ENCODE assay signal across 9 cellular contexts in genomic region chr19:36116344-36116637, GRCh38. TPM values are rescaled to one million over a fixed set of nuclear protein-coding genes. Genes with fewer than 3 reads are reported as not detected.
A peak's percentile ranks its signal among the peaks of the same experiment; 100 is the strongest.
DNase-seq lines count a peak whose midpoint lies in the region; ATAC-seq and TF ChIP-seq lines count a peak whose summit lies in the region.
"Had no signal": no experiment of that assay in that cellular context is flagged by ENCODE, and none has a peak within 500 bp of the region (broad histone marks: within the 10 kb centered on the region; RNA-seq: fewer than 3 reads in every experiment).

No MANE protein-coding gene starts in this region.

- CTCF ChIA-PET in CD8-positive, alpha-beta memory T cell (lab: Charles Lee), result interaction anchor here (3.7 kb wide), 1 partner anchor 11 kb away, joined by 22 read pairs; no protein-coding TSS in a partner anchor

- no peaks in the 10 kb centered on the region for H3K27me3 ChIP-seq in CD8-positive, alpha-beta memory T cell (ENCODE audit: insufficient read depth, low read length, poor library complexity, severe bottlenecking)
- no peaks in the 10 kb centered on the region for H3K27me3 ChIP-seq in OCI-LY3 (ENCODE audit: low read depth, low read length)
- H3K27me3 ChIP-seq in endodermal cell (ENCODE audit: control insufficient read depth, insufficient read depth, low read length, poor library complexity, severe bottlenecking), result no peaks in the 10 kb centered on the region
- no peaks in the 10 kb centered on the region for H3K27me3 ChIP-seq in osteoblast (ENCODE audit: insufficient read depth, low read length)

- TF ChIP-seq CTCF in OCI-LY3 (IDR thresholded peaks at IDR 0.05; ENCODE audit: low read depth, low read length), result no peak
- no peak for TF ChIP-seq CTCF in endodermal cell (conservative IDR thresholded peaks at IDR 0.05)
- TF ChIP-seq CTCF in osteoblast (IDR thresholded peaks at IDR 0.05; ENCODE audit: extremely low read depth, low read depth, low read length), result no peak

- H3K4me1 ChIP-seq in CD8-positive, alpha-beta memory T cell (ENCODE audit: insufficient read depth, low read length), result peaks cover 29% of the 10 kb centered on the region
- H3K4me1 ChIP-seq in OCI-LY3 (ENCODE audit: low read length), result peaks cover 15% of the 10 kb centered on the region
- H3K4me1 ChIP-seq in endodermal cell (ENCODE audit: control insufficient read depth, insufficient read depth, low read length), result no peaks in the 10 kb centered on the region
- H3K4me1 ChIP-seq in osteoblast (ENCODE audit: insufficient read depth, low read length), result peaks cover 16% of the 10 kb centered on the region

- DNase-seq in CD8-positive, alpha-beta memory T cell, result no peak
- no peak for DNase-seq in endodermal cell
- no peak for DNase-seq in osteoblast (ENCODE audit: insufficient read length, low spot score, missing footprints)
- DNase-seq in NCI-H69 (lab: John Stamatoyannopoulos, UW), result no peak
- no peak for DNase-seq in SIG-M5 treated with dmso at 0.1 percent for 504 hours (lab: John Stamatoyannopoulos, UW; ENCODE audit: unreplicated experiment)
- no peak for DNase-seq in NCI-H226
- DNase-seq: amniotic stem cell had no signal

- no peaks in the 10 kb centered on the region for H3K9me3 ChIP-seq in CD8-positive, alpha-beta memory T cell (ENCODE audit: low read length)
- H3K9me3 ChIP-seq in OCI-LY3 (ENCODE audit: insufficient read depth, low read length) (no peaks in the 10 kb centered on the region), endodermal cell (ENCODE audit: control insufficient read depth, low read length) (no peaks in the 10 kb centered on the region), osteoblast (ENCODE audit: low read depth, low read length) (no peaks in the 10 kb centered on the region)

- peak overlapping the region; percentile 82 to 94 (median 90) for H3K4me3 Mint-ChIP-seq in CD8-positive, alpha-beta memory T cell
- H3K4me3 Mint-ChIP-seq in endodermal cell, result peak overlapping the region; percentile 94

- WGBS in endodermal cell (ENCODE audit: insufficient coverage in 1 of 2, insufficient read length in 1 of 2), 2 experiments, result 93 to 100% methylated on average over 1 of the region's 1 CpG

- H3K79me2 ChIP-seq in OCI-LY3 (ENCODE audit: low read length) (peaks cover 26% of the 10 kb centered on the region), osteoblast (ENCODE audit: insufficient read depth, low read length) (peaks cover 38% of the 10 kb centered on the region)

- POLR2A ChIA-PET in CD8-positive, alpha-beta memory T cell (lab: Charles Lee), result interaction anchor here (2.5 kb wide), 1 partner anchor 11 kb away, joined by 10 read pairs; no protein-coding TSS in a partner anchor

- H3K4me3 ChIP-seq in CD8-positive, alpha-beta memory T cell (ENCODE audit: low read length), result peak overlapping the region; percentile 99
- H3K4me3 ChIP-seq in OCI-LY3 (ENCODE audit: low read length) (peak overlapping the region; percentile 88), endodermal cell (ENCODE audit: low read length) (peak overlapping the region; percentile 97), osteoblast (ENCODE audit: insufficient read depth, low read length) (peak overlapping the region; percentile 97)

- H4K20me1 ChIP-seq in OCI-LY3 (ENCODE audit: insufficient read depth, low read length) (0 out of 2 replicates have a peak, but pooled peaks cover 3% of the 10 kb centered on the region), osteoblast (ENCODE audit: insufficient read depth, low read length) (peaks cover 6% of the 10 kb centered on the region)

- H3K27ac ChIP-seq in CD8-positive, alpha-beta memory T cell (ENCODE audit: low read depth, low read length), result peak overlapping the region; percentile 95
- H3K27ac ChIP-seq in OCI-LY3 (ENCODE audit: low read length), result peak overlapping the region; percentile 77; the same call in 1 of the 2 replicates
- no peak overlapping the region for H3K27ac ChIP-seq in endodermal cell (ENCODE audit: low read depth, low read length)
- peak overlapping the region; percentile 43 for H3K27ac ChIP-seq in osteoblast (ENCODE audit: low read depth, low read length)

- peak overlapping the region; percentile 74 for H3K4me2 ChIP-seq in OCI-LY3 (ENCODE audit: low read length)
- H3K4me2 ChIP-seq in osteoblast (ENCODE audit: insufficient read depth, low read length), result peak overlapping the region; percentile 87

- H3K27me3 Mint-ChIP-seq in CD8-positive, alpha-beta memory T cell, result peaks cover 0 to 7% of the 10 kb centered on the region in 2 donors
- no peaks in the 10 kb centered on the region for H3K27me3 Mint-ChIP-seq in endodermal cell (ENCODE audit: insufficient read depth)

- H3K9me3 Mint-ChIP-seq in CD8-positive, alpha-beta memory T cell, result peaks cover 0 to 3% (median 0%) of the 10 kb centered on the region in 5 donors
- H3K9me3 Mint-ChIP-seq in endodermal cell, result no peaks in the 10 kb centered on the region

- H3K27ac Mint-ChIP-seq in CD8-positive, alpha-beta memory T cell, result peak overlapping the region in 7 of 8 donors; percentile 69 to 99 (median 96)
- no peak overlapping the region for H3K27ac Mint-ChIP-seq in endodermal cell

- H3K9ac ChIP-seq in OCI-LY3 (ENCODE audit: low read length) (peak overlapping the region; percentile 94), endodermal cell (ENCODE audit: extremely low read depth, low read length, poor library complexity, severe bottlenecking) (peak overlapping the region; percentile 2)

- peaks cover 37 to 58% (median 51%) of the 10 kb centered on the region in 3 donors for H3K4me1 Mint-ChIP-seq in CD8-positive, alpha-beta memory T cell
- peaks cover 19% of the 10 kb centered on the region for H3K4me1 Mint-ChIP-seq in endodermal cell

- peak overlapping the region; percentile 29; the same call in 1 of the 2 replicates for H2AFZ ChIP-seq in OCI-LY3 (ENCODE audit: low read depth, low read length)
- peak overlapping the region; percentile 72 for H2AFZ ChIP-seq in osteoblast (ENCODE audit: low read length)

- peaks cover 22% of the 10 kb centered on the region for H3K36me3 ChIP-seq in CD8-positive, alpha-beta memory T cell (ENCODE audit: insufficient read depth, low read length)
- H3K36me3 ChIP-seq in OCI-LY3 (replicated peaks; ENCODE audit: low read depth, low read length), result peaks cover 34% of the 10 kb centered on the region
- peaks cover 43% of the 10 kb centered on the region for H3K36me3 ChIP-seq in endodermal cell (ENCODE audit: control insufficient read depth, insufficient read depth, low read length)
- peaks cover 33% of the 10 kb centered on the region for H3K36me3 ChIP-seq in osteoblast (ENCODE audit: insufficient read depth, low read length)

- peaks cover 5 to 76% (median 16%) of the 10 kb centered on the region in 3 donors for H3K36me3 Mint-ChIP-seq in CD8-positive, alpha-beta memory T cell
- H3K36me3 Mint-ChIP-seq in endodermal cell (ENCODE audit: low read depth), result peaks cover 47% of the 10 kb centered on the region

- no peak for ATAC-seq in GM18517 (IDR thresholded peaks at IDR 0.05; ENCODE audit: unreplicated experiment)

RNA-seq across cellular contexts. Expression of gene TBCB, which starts 1.0 kb away (rescaled TPM):
- 100 to 1,000 TPM; 135 to 137 TPM for total RNA-seq in CD8-positive, alpha-beta memory T cell
- polyA plus RNA-seq in CD8-positive, alpha-beta memory T cell, result 261 TPM
- total RNA-seq in endodermal cell (100 to 1,000 TPM; 189 to 194 TPM), osteoblast (126 and 136 TPM in 2 replicates)
- polyA plus RNA-seq in endodermal cell (2013, experiment 1 of 2), result 216 TPM
- 209 TPM for polyA plus RNA-seq in endodermal cell (2013, experiment 2 of 2)

RNA-seq across cellular contexts. Expression of gene POLR2I, which starts 1.6 kb away (rescaled TPM):
- total RNA-seq in CD8-positive, alpha-beta memory T cell, result 100 to 1,000 TPM; 118 to 131 TPM
- polyA plus RNA-seq in CD8-positive, alpha-beta memory T cell, result 159 TPM
- total RNA-seq in endodermal cell (100 to 1,000 TPM; 102 to 132 TPM), osteoblast (22.4 and 33.6 TPM in 2 replicates)
- 99.2 TPM for polyA plus RNA-seq in endodermal cell (2013, experiment 1 of 2)
- 100 TPM for polyA plus RNA-seq in endodermal cell (2013, experiment 2 of 2)

RNA-seq across cellular contexts. Expression of gene OVOL3, which starts 5.3 kb away (rescaled TPM):
- not detected for total RNA-seq in CD8-positive, alpha-beta memory T cell
- not detected for polyA plus RNA-seq in CD8-positive, alpha-beta memory T cell
- total RNA-seq in endodermal cell (not detected), osteoblast (not detected in 2 replicates)
- not detected for polyA plus RNA-seq in endodermal cell (2013, experiment 1 of 2)
- not detected for polyA plus RNA-seq in endodermal cell (2013, experiment 2 of 2)

RNA-seq across cellular contexts. Expression of gene CAPNS1, which starts 23.6 kb away (rescaled TPM):
- total RNA-seq in CD8-positive, alpha-beta memory T cell, result 100 to 1,000 TPM; 415 to 432 TPM
- polyA plus RNA-seq in CD8-positive, alpha-beta memory T cell, result 167 TPM
- total RNA-seq in endodermal cell, result 100 to 1,000 TPM; 633 to 714 TPM
- polyA plus RNA-seq in endodermal cell (2013, experiment 1 of 2), result 405 TPM
- 436 TPM for polyA plus RNA-seq in endodermal cell (2013, experiment 2 of 2)
- 400 and 420 TPM in 2 replicates for total RNA-seq in osteoblast

RNA-seq across cellular contexts. Expression of gene COX7A1, which starts 36.0 kb away (rescaled TPM):
- total RNA-seq in CD8-positive, alpha-beta memory T cell, result not detected
- not detected for polyA plus RNA-seq in CD8-positive, alpha-beta memory T cell
- 1 to 10 TPM; 1.4 to 2.4 TPM for total RNA-seq in endodermal cell
- not detected for polyA plus RNA-seq in endodermal cell (2013, experiment 1 of 2)
- polyA plus RNA-seq in endodermal cell (2013, experiment 2 of 2), result not detected
- total RNA-seq in osteoblast, result 8.3 and 13.6 TPM in 2 replicates
